1 cellular context compared by ENCODE assay signal in the genomic region with DNA sequence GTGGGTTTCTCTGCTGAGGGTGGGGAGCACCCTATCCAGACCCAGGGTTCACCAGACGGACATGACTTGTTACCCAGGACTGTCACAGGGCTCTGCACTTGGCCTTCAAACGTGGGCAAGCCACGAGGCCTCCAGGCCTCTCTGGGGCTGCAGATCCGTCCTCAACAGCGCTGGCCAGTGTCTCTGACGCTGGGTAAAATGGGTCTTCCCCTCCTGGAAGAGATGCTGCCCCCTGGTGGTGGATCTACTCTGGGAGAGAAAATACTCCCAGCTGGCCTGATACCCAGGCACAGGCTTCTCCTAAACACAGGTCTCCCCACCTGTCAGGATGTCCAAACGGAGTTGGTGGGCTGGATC.
TF ChIP-seq lines count a peak whose summit lies in the region.

No MANE protein-coding gene starts in this region.

TF ChIP-seq in HepG2, 621 proteins besides CTCF, POLR2A, EP300 and RAD21 (continued from another document and continues in another):
- TF ChIP-seq, protein P1, sequence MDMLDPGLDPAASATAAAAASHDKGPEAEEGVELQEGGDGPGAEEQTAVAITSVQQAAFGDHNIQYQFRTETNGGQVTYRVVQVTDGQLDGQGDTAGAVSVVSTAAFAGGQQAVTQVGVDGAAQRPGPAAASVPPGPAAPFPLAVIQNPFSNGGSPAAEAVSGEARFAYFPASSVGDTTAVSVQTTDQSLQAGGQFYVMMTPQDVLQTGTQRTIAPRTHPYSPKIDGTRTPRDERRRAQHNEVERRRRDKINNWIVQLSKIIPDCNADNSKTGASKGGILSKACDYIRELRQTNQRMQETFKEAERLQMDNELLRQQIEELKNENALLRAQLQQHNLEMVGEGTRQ (IDR thresholded peaks at IDR 0.05; ENCODE audit: low read depth, low read length): no peak
- TF ChIP-seq, protein P1 (CRISPR knock-in tag; IDR thresholded peaks at IDR 0.05; ENCODE audit: borderline replicate concordance): no peak
- no peak for TF ChIP-seq ESRRA (CRISPR knock-in tag; IDR thresholded peaks at IDR 0.05; ENCODE audit: low read depth)
- peak; percentile 54; the same call in 1 of the 2 replicates for TF ChIP-seq ZSCAN9 (CRISPR knock-in tag; IDR thresholded peaks at IDR 0.05; ENCODE audit: borderline replicate concordance)
- no peak for TF ChIP-seq ZBTB1 (CRISPR knock-in tag; IDR thresholded peaks at IDR 0.05; ENCODE audit: borderline replicate concordance)
- no peak for TF ChIP-seq MAFK (conservative IDR thresholded peaks at IDR 0.05 in 1 of 2, IDR thresholded peaks at IDR 0.05 in 1 of 2; ENCODE audit: low read length in 2 of 2)
- 0 out of 2 replicates have a peak, but pooled peaks have one; percentile 38 for TF ChIP-seq ZNF816 (CRISPR knock-in tag; IDR thresholded peaks at IDR 0.05; ENCODE audit: borderline replicate concordance)
- no peak for TF ChIP-seq SNAI1 (CRISPR knock-in tag; IDR thresholded peaks at IDR 0.05; ENCODE audit: borderline replicate concordance)
- TF ChIP-seq, protein P2, sequence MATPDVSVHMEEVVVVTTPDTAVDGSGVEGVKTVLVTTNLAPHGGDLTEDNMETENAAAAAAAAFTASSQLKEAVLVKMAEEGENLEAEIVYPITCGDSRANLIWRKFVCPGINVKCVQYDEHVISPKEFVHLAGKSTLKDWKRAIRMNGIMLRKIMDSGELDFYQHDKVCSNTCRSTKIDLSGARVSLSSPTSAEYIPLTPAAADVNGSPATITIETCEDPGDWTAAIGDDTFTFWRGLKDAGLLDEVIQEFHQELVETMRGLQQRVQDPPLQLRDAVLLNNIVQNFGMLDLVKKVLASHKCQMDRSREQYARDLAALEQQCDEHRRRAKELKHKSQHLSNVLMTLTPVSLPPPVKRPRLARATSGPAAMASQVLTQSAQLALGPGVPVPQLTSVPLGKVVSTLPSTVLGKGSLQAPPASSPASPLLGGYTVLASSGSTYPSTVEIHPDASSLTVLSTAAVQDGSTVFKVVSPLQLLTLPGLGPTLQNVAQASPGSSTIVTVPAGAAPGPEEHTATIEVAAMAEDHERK (CRISPR knock-in tag; IDR thresholded peaks at IDR 0.05; ENCODE audit: low read depth): no peak
- TF ChIP-seq ZNF326 (CRISPR knock-in tag; IDR thresholded peaks at IDR 0.05; ENCODE audit: borderline replicate concordance): no peak
- TF ChIP-seq AKAP8 (CRISPR knock-in tag; IDR thresholded peaks at IDR 0.05): no peak
- TF ChIP-seq GTF3A (CRISPR knock-in tag; conservative IDR thresholded peaks at IDR 0.05): no peak
- no peak for TF ChIP-seq SIX1 (CRISPR knock-in tag; IDR thresholded peaks at IDR 0.05; ENCODE audit: borderline replicate concordance)
- TF ChIP-seq ZNF569 (CRISPR knock-in tag; IDR thresholded peaks at IDR 0.05; ENCODE audit: borderline replicate concordance): no peak
- no peak for TF ChIP-seq ZNF333 (CRISPR knock-in tag; IDR thresholded peaks at IDR 0.05; ENCODE audit: borderline replicate concordance)
- no peak for TF ChIP-seq ZMAT3 (CRISPR knock-in tag; conservative IDR thresholded peaks at IDR 0.05)
- TF ChIP-seq EHMT2 (IDR thresholded peaks at IDR 0.05; ENCODE audit: borderline replicate concordance, low read depth, low read length): no peak
- TF ChIP-seq, protein P3, sequence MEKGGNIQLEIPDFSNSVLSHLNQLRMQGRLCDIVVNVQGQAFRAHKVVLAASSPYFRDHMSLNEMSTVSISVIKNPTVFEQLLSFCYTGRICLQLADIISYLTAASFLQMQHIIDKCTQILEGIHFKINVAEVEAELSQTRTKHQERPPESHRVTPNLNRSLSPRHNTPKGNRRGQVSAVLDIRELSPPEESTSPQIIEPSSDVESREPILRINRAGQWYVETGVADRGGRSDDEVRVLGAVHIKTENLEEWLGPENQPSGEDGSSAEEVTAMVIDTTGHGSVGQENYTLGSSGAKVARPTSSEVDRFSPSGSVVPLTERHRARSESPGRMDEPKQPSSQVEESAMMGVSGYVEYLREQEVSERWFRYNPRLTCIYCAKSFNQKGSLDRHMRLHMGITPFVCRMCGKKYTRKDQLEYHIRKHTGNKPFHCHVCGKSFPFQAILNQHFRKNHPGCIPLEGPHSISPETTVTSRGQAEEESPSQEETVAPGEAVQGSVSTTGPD (CRISPR knock-in tag; IDR thresholded peaks at IDR 0.05): no peak
- no peak for TF ChIP-seq GPN1 (CRISPR knock-in tag; IDR thresholded peaks at IDR 0.05; ENCODE audit: borderline replicate concordance)
- no peak for TF ChIP-seq PHF20 (CRISPR knock-in tag; IDR thresholded peaks at IDR 0.05)
- no peak for TF ChIP-seq GZF1 (CRISPR knock-in tag; IDR thresholded peaks at IDR 0.05)
- TF ChIP-seq ASH2L (IDR thresholded peaks at IDR 0.05; ENCODE audit: insufficient read length, low read depth, low read length): no peak
- no peak for TF ChIP-seq FOXJ3 (CRISPR knock-in tag; IDR thresholded peaks at IDR 0.05; ENCODE audit: borderline replicate concordance)
- no peak for TF ChIP-seq GATA4 (IDR thresholded peaks at IDR 0.05; ENCODE audit: borderline replicate concordance, low read depth)
- TF ChIP-seq, protein P4, sequence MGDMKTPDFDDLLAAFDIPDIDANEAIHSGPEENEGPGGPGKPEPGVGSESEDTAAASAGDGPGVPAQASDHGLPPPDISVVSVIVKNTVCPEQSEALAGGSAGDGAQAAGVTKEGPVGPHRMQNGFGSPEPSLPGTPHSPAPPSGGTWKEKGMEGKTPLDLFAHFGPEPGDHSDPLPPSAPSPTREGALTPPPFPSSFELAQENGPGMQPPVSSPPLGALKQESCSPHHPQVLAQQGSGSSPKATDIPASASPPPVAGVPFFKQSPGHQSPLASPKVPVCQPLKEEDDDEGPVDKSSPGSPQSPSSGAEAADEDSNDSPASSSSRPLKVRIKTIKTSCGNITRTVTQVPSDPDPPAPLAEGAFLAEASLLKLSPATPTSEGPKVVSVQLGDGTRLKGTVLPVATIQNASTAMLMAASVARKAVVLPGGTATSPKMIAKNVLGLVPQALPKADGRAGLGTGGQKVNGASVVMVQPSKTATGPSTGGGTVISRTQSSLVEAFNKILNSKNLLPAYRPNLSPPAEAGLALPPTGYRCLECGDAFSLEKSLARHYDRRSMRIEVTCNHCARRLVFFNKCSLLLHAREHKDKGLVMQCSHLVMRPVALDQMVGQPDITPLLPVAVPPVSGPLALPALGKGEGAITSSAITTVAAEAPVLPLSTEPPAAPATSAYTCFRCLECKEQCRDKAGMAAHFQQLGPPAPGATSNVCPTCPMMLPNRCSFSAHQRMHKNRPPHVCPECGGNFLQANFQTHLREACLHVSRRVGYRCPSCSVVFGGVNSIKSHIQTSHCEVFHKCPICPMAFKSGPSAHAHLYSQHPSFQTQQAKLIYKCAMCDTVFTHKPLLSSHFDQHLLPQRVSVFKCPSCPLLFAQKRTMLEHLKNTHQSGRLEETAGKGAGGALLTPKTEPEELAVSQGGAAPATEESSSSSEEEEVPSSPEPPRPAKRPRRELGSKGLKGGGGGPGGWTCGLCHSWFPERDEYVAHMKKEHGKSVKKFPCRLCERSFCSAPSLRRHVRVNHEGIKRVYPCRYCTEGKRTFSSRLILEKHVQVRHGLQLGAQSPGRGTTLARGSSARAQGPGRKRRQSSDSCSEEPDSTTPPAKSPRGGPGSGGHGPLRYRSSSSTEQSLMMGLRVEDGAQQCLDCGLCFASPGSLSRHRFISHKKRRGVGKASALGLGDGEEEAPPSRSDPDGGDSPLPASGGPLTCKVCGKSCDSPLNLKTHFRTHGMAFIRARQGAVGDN (CRISPR knock-in tag; IDR thresholded peaks at IDR 0.05): peak; percentile 64
- no peak for TF ChIP-seq ZFP62 (CRISPR knock-in tag; IDR thresholded peaks at IDR 0.05)
- no peak for TF ChIP-seq SNAPC2 (CRISPR knock-in tag; IDR thresholded peaks at IDR 0.05)
- no peak for TF ChIP-seq STAT5B (CRISPR knock-in tag; IDR thresholded peaks at IDR 0.05)
- 0 out of 2 replicates have a peak, but pooled peaks have one; percentile 72 for TF ChIP-seq ZNF543 (CRISPR knock-in tag; IDR thresholded peaks at IDR 0.05)
- peak; percentile 55 for TF ChIP-seq JARID2 (CRISPR knock-in tag; IDR thresholded peaks at IDR 0.05; ENCODE audit: insufficient replicate concordance)
- TF ChIP-seq SPEN (CRISPR knock-in tag; IDR thresholded peaks at IDR 0.05; ENCODE audit: low read depth): 0 out of 2 replicates have a peak, but pooled peaks have one; percentile 8
- TF ChIP-seq, protein P5, sequence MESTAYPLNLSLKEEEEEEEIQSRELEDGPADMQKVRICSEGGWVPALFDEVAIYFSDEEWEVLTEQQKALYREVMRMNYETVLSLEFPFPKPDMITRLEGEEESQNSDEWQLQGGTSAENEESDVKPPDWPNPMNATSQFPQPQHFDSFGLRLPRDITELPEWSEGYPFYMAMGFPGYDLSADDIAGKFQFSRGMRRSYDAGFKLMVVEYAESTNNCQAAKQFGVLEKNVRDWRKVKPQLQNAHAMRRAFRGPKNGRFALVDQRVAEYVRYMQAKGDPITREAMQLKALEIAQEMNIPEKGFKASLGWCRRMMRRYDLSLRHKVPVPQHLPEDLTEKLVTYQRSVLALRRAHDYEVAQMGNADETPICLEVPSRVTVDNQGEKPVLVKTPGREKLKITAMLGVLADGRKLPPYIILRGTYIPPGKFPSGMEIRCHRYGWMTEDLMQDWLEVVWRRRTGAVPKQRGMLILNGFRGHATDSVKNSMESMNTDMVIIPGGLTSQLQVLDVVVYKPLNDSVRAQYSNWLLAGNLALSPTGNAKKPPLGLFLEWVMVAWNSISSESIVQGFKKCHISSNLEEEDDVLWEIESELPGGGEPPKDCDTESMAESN (CRISPR knock-in tag; conservative IDR thresholded peaks at IDR 0.05): no peak
- no peak for TF ChIP-seq HMGA1 (CRISPR knock-in tag; conservative IDR thresholded peaks at IDR 0.05)
- TF ChIP-seq RXRB (CRISPR knock-in tag; IDR thresholded peaks at IDR 0.05; ENCODE audit: borderline replicate concordance): peak; percentile 45; the same call in 1 of the 2 replicates
- no peak for TF ChIP-seq ZNF17 (CRISPR knock-in tag; IDR thresholded peaks at IDR 0.05)
- TF ChIP-seq, protein P6, sequence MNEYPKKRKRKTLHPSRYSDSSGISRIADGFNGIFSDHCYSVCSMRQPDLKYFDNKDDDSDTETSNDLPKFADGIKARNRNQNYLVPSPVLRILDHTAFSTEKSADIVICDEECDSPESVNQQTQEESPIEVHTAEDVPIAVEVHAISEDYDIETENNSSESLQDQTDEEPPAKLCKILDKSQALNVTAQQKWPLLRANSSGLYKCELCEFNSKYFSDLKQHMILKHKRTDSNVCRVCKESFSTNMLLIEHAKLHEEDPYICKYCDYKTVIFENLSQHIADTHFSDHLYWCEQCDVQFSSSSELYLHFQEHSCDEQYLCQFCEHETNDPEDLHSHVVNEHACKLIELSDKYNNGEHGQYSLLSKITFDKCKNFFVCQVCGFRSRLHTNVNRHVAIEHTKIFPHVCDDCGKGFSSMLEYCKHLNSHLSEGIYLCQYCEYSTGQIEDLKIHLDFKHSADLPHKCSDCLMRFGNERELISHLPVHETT (CRISPR knock-in tag; conservative IDR thresholded peaks at IDR 0.05): no peak; the same call in 1 of the 2 replicates
- TF ChIP-seq MAFF (IDR thresholded peaks at IDR 0.05; ENCODE audit: low read depth, low read length): no peak
- TF ChIP-seq ELF4 (CRISPR knock-in tag; IDR thresholded peaks at IDR 0.05; ENCODE audit: borderline replicate concordance): no peak
- TF ChIP-seq, protein P7, sequence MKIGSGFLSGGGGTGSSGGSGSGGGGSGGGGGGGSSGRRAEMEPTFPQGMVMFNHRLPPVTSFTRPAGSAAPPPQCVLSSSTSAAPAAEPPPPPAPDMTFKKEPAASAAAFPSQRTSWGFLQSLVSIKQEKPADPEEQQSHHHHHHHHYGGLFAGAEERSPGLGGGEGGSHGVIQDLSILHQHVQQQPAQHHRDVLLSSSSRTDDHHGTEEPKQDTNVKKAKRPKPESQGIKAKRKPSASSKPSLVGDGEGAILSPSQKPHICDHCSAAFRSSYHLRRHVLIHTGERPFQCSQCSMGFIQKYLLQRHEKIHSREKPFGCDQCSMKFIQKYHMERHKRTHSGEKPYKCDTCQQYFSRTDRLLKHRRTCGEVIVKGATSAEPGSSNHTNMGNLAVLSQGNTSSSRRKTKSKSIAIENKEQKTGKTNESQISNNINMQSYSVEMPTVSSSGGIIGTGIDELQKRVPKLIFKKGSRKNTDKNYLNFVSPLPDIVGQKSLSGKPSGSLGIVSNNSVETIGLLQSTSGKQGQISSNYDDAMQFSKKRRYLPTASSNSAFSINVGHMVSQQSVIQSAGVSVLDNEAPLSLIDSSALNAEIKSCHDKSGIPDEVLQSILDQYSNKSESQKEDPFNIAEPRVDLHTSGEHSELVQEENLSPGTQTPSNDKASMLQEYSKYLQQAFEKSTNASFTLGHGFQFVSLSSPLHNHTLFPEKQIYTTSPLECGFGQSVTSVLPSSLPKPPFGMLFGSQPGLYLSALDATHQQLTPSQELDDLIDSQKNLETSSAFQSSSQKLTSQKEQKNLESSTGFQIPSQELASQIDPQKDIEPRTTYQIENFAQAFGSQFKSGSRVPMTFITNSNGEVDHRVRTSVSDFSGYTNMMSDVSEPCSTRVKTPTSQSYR (CRISPR knock-in tag; IDR thresholded peaks at IDR 0.05; ENCODE audit: borderline replicate concordance): no peak
- no peak for TF ChIP-seq SKI (IDR thresholded peaks at IDR 0.05; ENCODE audit: partially characterized antibody)
- TF ChIP-seq MAFG (CRISPR knock-in tag; IDR thresholded peaks at IDR 0.05): no peak
- TF ChIP-seq JUNB (CRISPR knock-in tag; IDR thresholded peaks at IDR 0.05; ENCODE audit: borderline replicate concordance): no peak
- TF ChIP-seq, protein P8, sequence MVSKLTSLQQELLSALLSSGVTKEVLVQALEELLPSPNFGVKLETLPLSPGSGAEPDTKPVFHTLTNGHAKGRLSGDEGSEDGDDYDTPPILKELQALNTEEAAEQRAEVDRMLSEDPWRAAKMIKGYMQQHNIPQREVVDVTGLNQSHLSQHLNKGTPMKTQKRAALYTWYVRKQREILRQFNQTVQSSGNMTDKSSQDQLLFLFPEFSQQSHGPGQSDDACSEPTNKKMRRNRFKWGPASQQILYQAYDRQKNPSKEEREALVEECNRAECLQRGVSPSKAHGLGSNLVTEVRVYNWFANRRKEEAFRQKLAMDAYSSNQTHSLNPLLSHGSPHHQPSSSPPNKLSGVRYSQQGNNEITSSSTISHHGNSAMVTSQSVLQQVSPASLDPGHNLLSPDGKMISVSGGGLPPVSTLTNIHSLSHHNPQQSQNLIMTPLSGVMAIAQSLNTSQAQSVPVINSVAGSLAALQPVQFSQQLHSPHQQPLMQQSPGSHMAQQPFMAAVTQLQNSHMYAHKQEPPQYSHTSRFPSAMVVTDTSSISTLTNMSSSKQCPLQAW (CRISPR knock-in tag; IDR thresholded peaks at IDR 0.05): peak; percentile 67; the same call in 1 of the 2 replicates
- TF ChIP-seq HHEX (CRISPR knock-in tag; IDR thresholded peaks at IDR 0.05): no peak
